ENCODE assay signal across 9 cellular contexts in genomic region chr19:28567834-28568233, GRCh38.
"Had no signal": no experiment of that assay in that cellular context is flagged by ENCODE, and none has a peak within 500 bp of the region (broad histone marks: within the 10 kb centered on the region; RNA-seq: fewer than 3 reads in every experiment).

No MANE protein-coding gene starts in this region.

- H3K27ac Mint-ChIP-seq: IgD-negative memory B cell had no signal

- H3K4me3 Mint-ChIP-seq: IgD-negative memory B cell had no signal

- DNase-seq: GM23248, GOT3, H7, KG1 had no signal

- H3K4me1 Mint-ChIP-seq: IgD-negative memory B cell had no signal

- H3K27ac ChIP-seq: GM23248, HL-60 had no signal

- H3K36me3 Mint-ChIP-seq: IgD-negative memory B cell had no signal

- H3K27me3 Mint-ChIP-seq: IgD-negative memory B cell had no signal

- H3K4me3 ChIP-seq: GM23248, HAP-1 had no signal

- H3K9ac ChIP-seq: GM23248 had no signal

- H3K36me3 ChIP-seq: HAP-1 had no signal

- H3K4me1 ChIP-seq: HAP-1 had no signal

- H2AFZ ChIP-seq: GM23248 had no signal

- ATAC-seq: HCT116, HepG2 had no signal
